ENCODE assay signal across 1 cellular context in the genomic region with DNA sequence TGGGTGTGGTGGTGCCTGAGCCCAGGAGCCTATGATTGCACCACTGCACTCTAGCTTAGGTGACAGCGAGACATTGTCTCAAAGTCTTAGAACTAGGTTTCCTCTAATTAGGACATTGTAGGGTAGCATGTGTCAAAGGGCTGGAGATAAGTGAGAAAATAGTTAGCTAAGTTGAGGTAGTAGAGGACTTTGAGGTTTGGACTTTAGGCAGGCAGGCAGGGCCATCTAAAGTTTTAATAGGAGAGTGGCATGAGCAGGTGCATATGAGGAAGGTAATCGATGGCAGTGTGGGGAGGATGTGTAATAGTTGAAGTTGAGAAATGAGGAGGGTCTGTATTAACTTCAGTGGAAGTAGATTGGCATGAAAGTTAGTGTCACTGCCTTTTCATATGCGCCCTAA.
TF ChIP-seq lines count a peak whose summit lies in the region.

No MANE protein-coding gene starts in this region.

TF ChIP-seq in GM23338, 12 proteins besides CTCF, POLR2A, EP300 and RAD21 (continued from another document):
- TF ChIP-seq, protein P1, sequence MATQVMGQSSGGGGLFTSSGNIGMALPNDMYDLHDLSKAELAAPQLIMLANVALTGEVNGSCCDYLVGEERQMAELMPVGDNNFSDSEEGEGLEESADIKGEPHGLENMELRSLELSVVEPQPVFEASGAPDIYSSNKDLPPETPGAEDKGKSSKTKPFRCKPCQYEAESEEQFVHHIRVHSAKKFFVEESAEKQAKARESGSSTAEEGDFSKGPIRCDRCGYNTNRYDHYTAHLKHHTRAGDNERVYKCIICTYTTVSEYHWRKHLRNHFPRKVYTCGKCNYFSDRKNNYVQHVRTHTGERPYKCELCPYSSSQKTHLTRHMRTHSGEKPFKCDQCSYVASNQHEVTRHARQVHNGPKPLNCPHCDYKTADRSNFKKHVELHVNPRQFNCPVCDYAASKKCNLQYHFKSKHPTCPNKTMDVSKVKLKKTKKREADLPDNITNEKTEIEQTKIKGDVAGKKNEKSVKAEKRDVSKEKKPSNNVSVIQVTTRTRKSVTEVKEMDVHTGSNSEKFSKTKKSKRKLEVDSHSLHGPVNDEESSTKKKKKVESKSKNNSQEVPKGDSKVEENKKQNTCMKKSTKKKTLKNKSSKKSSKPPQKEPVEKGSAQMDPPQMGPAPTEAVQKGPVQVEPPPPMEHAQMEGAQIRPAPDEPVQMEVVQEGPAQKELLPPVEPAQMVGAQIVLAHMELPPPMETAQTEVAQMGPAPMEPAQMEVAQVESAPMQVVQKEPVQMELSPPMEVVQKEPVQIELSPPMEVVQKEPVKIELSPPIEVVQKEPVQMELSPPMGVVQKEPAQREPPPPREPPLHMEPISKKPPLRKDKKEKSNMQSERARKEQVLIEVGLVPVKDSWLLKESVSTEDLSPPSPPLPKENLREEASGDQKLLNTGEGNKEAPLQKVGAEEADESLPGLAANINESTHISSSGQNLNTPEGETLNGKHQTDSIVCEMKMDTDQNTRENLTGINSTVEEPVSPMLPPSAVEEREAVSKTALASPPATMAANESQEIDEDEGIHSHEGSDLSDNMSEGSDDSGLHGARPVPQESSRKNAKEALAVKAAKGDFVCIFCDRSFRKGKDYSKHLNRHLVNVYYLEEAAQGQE (IDR thresholded peaks at IDR 0.05; ENCODE audit: unreplicated experiment), result no peak
- no peak for TF ChIP-seq EZH2 (IDR thresholded peaks at IDR 0.05; ENCODE audit: low read depth, unreplicated experiment)
- no peak for TF ChIP-seq CREB1 (CRISPR knock-in tag; IDR thresholded peaks at IDR 0.05; ENCODE audit: low read depth)
- TF ChIP-seq ZNF114 (CRISPR knock-in tag; IDR thresholded peaks at IDR 0.05), result no peak
- TF ChIP-seq ZNF331 (CRISPR knock-in tag; IDR thresholded peaks at IDR 0.05; ENCODE audit: low read depth), result no peak
- no peak for TF ChIP-seq EZH2phosphoT487 (IDR thresholded peaks at IDR 0.05; ENCODE audit: unreplicated experiment)
